ENCODE assay signal across 11 cellular contexts in the genomic region with DNA sequence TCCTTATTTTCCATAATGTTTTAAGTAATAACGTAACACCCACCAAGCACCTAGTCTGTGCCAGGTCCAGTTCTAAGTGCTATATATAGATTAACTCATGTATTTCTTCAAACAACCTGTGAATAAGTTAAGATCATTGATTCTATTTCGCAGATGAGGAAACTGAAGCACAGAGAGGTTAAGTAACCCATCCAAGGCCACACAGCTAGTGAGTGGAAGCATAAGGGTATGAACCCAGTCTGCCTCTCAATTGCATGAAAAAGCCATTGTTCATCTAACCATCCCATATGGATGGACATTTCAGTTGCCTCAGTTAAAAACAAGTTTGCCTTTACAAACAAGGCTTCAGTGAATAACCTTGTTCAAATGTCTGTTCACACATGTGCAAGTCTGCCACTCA. TPM values are rescaled to one million over a fixed set of nuclear protein-coding genes. Genes with fewer than 3 reads are reported as not detected.
"Had no signal": no experiment of that assay in that cellular context is flagged by ENCODE, and none has a peak within 500 bp of the region (broad histone marks: within the 10 kb centered on the region; RNA-seq: fewer than 3 reads in every experiment).

No MANE protein-coding gene starts in this region.

- H3K4me1 ChIP-seq: HAP-1 had no signal

- H2AFZ ChIP-seq: GM23248 had no signal

- H3K27ac ChIP-seq: GM23248, KMS-11 had no signal

- H3K36me3 ChIP-seq: HAP-1 had no signal

- ATAC-seq: HCT116 had no signal

- DNase-seq: GM23248, GOT3, H7, IMR-90, Kasumi-1, KBM-7 had no signal

- H3K4me2 ChIP-seq: KMS-11 had no signal

- H3K4me3 ChIP-seq: GM23248, HAP-1 had no signal

- H3K9ac ChIP-seq: GM23248, KMS-11 had no signal

- H3K9me3 ChIP-seq: HAP-1 had no signal

RNA-seq across cellular contexts. Expression of a gene that starts 20.8 kb away (rescaled TPM):
- total RNA-seq: GM23248, H4, H7, HT1080, IMR-90 had no signal
- polyA plus RNA-seq: GM23248, IMR-90 had no signal
